Comparison of ENCODE assay signal across 1 cellular context in genomic region chr16:46812781-46813555, GRCh38.
TF ChIP-seq lines count a peak whose summit lies in the region.

No MANE protein-coding gene starts in this region.

TF ChIP-seq in GM23338, 12 proteins besides CTCF, POLR2A, EP300 and RAD21 (continued from another document):
- no peak for TF ChIP-seq ZNF462 (CRISPR knock-in tag; IDR thresholded peaks at IDR 0.05)
- TF ChIP-seq ZNF114 (CRISPR knock-in tag; IDR thresholded peaks at IDR 0.05): no peak
- TF ChIP-seq NANOG (IDR thresholded peaks at IDR 0.05; ENCODE audit: borderline replicate concordance): no peak
